1 cellular context compared by ENCODE assay signal in genomic region chr17:36463916-36464764, GRCh38.
A peak's percentile ranks its signal among the peaks of the same experiment; 100 is the strongest.
TF ChIP-seq lines count a peak whose summit lies in the region.

No MANE protein-coding gene starts in this region.

TF ChIP-seq in HepG2, 621 proteins besides CTCF, POLR2A, EP300 and RAD21 (continued from another document and continues in another):
- TF ChIP-seq, protein P1, sequence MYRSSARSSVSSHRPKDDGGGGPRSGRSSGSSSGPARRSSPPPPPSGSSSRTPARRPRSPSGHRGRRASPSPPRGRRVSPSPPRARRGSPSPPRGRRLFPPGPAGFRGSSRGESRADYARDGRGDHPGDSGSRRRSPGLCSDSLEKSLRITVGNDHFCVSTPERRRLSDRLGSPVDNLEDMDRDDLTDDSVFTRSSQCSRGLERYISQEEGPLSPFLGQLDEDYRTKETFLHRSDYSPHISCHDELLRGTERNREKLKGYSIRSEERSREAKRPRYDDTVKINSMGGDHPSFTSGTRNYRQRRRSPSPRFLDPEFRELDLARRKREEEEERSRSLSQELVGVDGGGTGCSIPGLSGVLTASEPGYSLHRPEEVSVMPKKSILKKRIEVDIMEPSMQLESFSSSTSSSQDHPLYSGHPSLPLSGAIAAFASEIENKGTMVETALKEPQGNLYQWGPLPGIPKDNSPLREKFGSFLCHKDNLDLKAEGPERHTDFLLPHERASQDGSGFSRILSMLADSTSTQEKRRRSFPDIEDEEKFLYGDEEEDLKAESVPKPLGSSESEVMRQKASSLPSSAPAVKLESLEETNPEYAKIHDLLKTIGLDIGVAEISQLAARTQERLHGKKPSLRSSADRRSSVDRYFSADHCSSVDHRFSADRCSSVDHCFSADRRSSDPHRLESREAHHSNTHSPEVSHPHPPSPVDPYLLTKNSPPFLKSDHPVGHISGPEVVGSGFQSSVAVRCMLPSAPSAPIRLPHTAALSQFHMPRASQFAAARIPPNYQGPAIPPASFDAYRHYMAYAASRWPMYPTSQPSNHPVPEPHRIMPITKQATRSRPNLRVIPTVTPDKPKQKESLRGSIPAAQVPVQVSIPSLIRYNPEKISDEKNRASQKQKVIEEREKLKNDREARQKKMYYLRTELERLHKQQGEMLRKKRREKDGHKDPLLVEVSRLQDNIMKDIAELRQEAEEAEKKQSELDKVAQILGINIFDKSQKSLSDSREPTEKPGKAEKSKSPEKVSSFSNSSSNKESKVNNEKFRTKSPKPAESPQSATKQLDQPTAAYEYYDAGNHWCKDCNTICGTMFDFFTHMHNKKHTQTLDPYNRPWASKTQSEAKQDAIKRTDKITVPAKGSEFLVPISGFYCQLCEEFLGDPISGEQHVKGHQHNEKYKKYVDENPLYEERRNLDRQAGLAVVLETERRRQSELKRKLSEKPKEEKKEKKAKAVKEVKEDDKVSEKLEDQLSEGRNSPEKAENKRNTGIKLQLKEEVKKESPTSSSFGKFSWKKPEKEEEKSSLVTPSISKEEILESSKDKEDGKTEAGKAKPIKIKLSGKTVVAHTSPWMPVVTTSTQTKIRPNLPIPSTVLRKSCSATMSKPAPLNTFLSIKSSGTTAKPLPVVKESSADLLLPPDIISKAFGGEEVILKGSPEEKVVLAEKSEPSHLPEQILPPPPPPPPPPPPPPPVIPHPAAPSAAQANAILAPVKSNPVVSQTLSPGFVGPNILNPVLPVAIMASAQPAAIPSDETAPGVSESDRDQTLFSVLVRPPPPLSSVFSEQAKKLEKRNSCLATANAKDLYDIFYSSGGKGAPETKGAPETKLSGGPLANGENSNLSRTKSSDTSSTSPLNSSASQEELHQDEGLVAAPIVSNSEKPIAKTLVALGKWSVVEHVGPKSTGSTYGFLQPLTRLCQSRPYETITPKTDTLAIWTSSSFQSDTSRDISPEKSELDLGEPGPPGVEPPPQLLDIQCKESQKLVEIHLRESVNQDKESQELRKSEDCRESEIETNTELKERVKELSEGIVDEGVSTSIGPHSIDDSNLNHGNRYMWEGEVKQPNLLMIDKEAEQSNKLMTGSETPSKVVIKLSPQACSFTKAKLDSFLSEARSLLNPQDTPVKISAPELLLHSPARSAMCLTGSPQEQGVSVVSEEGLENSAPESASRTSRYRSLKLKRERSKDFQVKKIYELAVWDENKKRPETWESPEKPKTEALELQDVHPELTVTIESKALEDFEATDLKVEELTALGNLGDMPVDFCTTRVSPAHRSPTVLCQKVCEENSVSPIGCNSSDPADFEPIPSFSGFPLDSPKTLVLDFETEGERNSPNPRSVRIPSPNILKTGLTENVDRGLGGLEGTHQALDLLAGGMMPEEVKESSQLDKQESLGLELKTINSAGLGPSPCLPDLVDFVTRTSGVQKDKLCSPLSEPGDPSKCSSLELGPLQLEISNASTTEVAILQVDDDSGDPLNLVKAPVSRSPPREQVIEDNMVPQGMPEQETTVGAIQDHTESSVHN (CRISPR knock-in tag; IDR thresholded peaks at IDR 0.05): no peak
- TF ChIP-seq ZNF737 (CRISPR knock-in tag; IDR thresholded peaks at IDR 0.05; ENCODE audit: borderline replicate concordance) (no peak), MXD1 (CRISPR knock-in tag; IDR thresholded peaks at IDR 0.05) (peak; percentile 77; the same call in 1 of the 2 replicates), ZSCAN31 (CRISPR knock-in tag; IDR thresholded peaks at IDR 0.05; ENCODE audit: low read depth) (no peak), SAP130 (CRISPR knock-in tag; IDR thresholded peaks at IDR 0.05; ENCODE audit: low read depth) (peak; percentile 67; the same call in 1 of the 2 replicates), TAF15 (IDR thresholded peaks at IDR 0.05; ENCODE audit: low read depth, low read length, poor library complexity, severe bottlenecking) (no peak), LCORL (IDR thresholded peaks at IDR 0.05) (no peak), LCORL (CRISPR knock-in tag; IDR thresholded peaks at IDR 0.05) (no peak), KMT2B (CRISPR knock-in tag; IDR thresholded peaks at IDR 0.05) (no peak), PLSCR1 (CRISPR knock-in tag; IDR thresholded peaks at IDR 0.05; ENCODE audit: borderline replicate concordance) (no peak), GATAD1 (CRISPR knock-in tag; IDR thresholded peaks at IDR 0.05) (no peak), ZNF784 (CRISPR knock-in tag; IDR thresholded peaks at IDR 0.05; ENCODE audit: borderline replicate concordance) (no peak), CERS6 (CRISPR knock-in tag; IDR thresholded peaks at IDR 0.05) (no peak), ZNF264 (CRISPR knock-in tag; IDR thresholded peaks at IDR 0.05) (0 out of 2 replicates have a peak, but pooled peaks have one; percentile 61), ZNF12 (CRISPR knock-in tag; IDR thresholded peaks at IDR 0.05) (no peak), NFE2 (CRISPR knock-in tag; IDR thresholded peaks at IDR 0.05) (no peak), ZNF124 (CRISPR knock-in tag; IDR thresholded peaks at IDR 0.05) (no peak), ZNF670 (CRISPR knock-in tag; IDR thresholded peaks at IDR 0.05; ENCODE audit: borderline replicate concordance) (no peak), ZNF777 (CRISPR knock-in tag; IDR thresholded peaks at IDR 0.05) (0 out of 2 replicates have a peak, but pooled peaks have one; percentile 38), TSC22D2 (CRISPR knock-in tag; IDR thresholded peaks at IDR 0.05; ENCODE audit: borderline replicate concordance) (peak; percentile 88; the same call in 1 of the 2 replicates), ZNF839 (CRISPR knock-in tag; IDR thresholded peaks at IDR 0.05; ENCODE audit: borderline replicate concordance) (no peak), ARID4A (CRISPR knock-in tag; IDR thresholded peaks at IDR 0.05; ENCODE audit: borderline replicate concordance) (no peak; the same call in 1 of the 2 replicates), MXI1 (IDR thresholded peaks at IDR 0.05; ENCODE audit: borderline replicate concordance, low read depth, low read length) (peak; percentile 37; the same call in 1 of the 3 replicates), DPF2 (CRISPR knock-in tag; IDR thresholded peaks at IDR 0.05; ENCODE audit: borderline replicate concordance, low read depth) (no peak), DBP (CRISPR knock-in tag; IDR thresholded peaks at IDR 0.05; ENCODE audit: not compliant biosample characterization) (peak; percentile 42), SOX13 (IDR thresholded peaks at IDR 0.05) (no peak), SOX13 (CRISPR knock-in tag; conservative IDR thresholded peaks at IDR 0.05 in 1 of 2, IDR thresholded peaks at IDR 0.05 in 1 of 2) (no peak), U2AF2 (IDR thresholded peaks at IDR 0.05; ENCODE audit: low read depth, low read length) (no peak), HIVEP1 (CRISPR knock-in tag; IDR thresholded peaks at IDR 0.05) (no peak), AGO2 (optimal IDR thresholded peaks at IDR 0.05; ENCODE audit: low read depth, low read length) (no peak), SCMH1 (CRISPR knock-in tag; IDR thresholded peaks at IDR 0.05; ENCODE audit: borderline replicate concordance) (no peak), ZKSCAN1 (IDR thresholded peaks at IDR 0.05; ENCODE audit: low read length) (no peak), ZNF616 (CRISPR knock-in tag; IDR thresholded peaks at IDR 0.05; ENCODE audit: low read depth) (no peak), ZNF891 (CRISPR knock-in tag; IDR thresholded peaks at IDR 0.05) (no peak)
- TF ChIP-seq, protein P2, sequence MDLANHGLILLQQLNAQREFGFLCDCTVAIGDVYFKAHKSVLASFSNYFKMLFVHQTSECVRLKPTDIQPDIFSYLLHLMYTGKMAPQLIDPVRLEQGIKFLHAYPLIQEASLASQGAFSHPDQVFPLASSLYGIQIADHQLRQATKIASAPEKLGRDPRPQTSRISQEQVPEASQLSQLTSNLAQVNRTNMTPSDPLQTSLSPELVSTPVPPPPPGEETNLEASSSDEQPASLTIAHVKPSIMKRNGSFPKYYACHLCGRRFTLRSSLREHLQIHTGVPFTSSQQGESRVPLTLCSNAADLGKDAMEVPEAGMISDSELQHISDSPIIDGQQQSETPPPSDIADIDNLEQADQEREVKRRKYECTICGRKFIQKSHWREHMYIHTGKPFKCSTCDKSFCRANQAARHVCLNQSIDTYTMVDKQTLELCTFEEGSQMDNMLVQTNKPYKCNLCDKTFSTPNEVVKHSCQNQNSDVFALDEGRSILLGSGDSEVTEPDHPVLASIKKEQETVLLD (CRISPR knock-in tag; IDR thresholded peaks at IDR 0.05; ENCODE audit: low read depth): no peak
- TF ChIP-seq, protein P3, sequence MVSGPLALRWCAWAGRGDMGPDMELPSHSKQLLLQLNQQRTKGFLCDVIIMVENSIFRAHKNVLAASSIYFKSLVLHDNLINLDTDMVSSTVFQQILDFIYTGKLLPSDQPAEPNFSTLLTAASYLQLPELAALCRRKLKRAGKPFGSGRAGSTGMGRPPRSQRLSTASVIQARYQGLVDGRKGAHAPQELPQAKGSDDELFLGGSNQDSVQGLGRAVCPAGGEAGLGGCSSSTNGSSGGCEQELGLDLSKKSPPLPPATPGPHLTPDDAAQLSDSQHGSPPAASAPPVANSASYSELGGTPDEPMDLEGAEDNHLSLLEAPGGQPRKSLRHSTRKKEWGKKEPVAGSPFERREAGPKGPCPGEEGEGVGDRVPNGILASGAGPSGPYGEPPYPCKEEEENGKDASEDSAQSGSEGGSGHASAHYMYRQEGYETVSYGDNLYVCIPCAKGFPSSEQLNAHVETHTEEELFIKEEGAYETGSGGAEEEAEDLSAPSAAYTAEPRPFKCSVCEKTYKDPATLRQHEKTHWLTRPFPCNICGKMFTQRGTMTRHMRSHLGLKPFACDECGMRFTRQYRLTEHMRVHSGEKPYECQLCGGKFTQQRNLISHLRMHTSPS (CRISPR knock-in tag; IDR thresholded peaks at IDR 0.05; ENCODE audit: low read depth): no peak
- TF ChIP-seq, protein P4, sequence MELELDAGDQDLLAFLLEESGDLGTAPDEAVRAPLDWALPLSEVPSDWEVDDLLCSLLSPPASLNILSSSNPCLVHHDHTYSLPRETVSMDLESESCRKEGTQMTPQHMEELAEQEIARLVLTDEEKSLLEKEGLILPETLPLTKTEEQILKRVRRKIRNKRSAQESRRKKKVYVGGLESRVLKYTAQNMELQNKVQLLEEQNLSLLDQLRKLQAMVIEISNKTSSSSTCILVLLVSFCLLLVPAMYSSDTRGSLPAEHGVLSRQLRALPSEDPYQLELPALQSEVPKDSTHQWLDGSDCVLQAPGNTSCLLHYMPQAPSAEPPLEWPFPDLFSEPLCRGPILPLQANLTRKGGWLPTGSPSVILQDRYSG (CRISPR knock-in tag; IDR thresholded peaks at IDR 0.05): no peak
- TF ChIP-seq, protein P5, sequence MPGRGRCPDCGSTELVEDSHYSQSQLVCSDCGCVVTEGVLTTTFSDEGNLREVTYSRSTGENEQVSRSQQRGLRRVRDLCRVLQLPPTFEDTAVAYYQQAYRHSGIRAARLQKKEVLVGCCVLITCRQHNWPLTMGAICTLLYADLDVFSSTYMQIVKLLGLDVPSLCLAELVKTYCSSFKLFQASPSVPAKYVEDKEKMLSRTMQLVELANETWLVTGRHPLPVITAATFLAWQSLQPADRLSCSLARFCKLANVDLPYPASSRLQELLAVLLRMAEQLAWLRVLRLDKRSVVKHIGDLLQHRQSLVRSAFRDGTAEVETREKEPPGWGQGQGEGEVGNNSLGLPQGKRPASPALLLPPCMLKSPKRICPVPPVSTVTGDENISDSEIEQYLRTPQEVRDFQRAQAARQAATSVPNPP (CRISPR knock-in tag; IDR thresholded peaks at IDR 0.05): no peak
